ENCODE assay signal across 1 cellular context in genomic region chr6:4804095-4804494, GRCh38.
TF ChIP-seq lines count a peak whose summit lies in the region.

No MANE protein-coding gene starts in this region.

TF ChIP-seq in K562, 482 proteins besides CTCF, POLR2A, EP300 and RAD21 (continued from another document):
- TF ChIP-seq MITF (IDR thresholded peaks at IDR 0.05): no peak
- TF ChIP-seq CLOCK (CRISPR knock-in tag; IDR thresholded peaks at IDR 0.05; ENCODE audit: borderline replicate concordance): no peak
- no peak for TF ChIP-seq CREBBP (IDR thresholded peaks at IDR 0.05; ENCODE audit: low read depth, low read length)
- no peak for TF ChIP-seq SAFB (IDR thresholded peaks at IDR 0.05; ENCODE audit: borderline replicate concordance, low read depth, low read length)
- no peak for TF ChIP-seq HDAC3 (IDR thresholded peaks at IDR 0.05; ENCODE audit: borderline replicate concordance, partially characterized antibody)
